In the genomic region with DNA sequence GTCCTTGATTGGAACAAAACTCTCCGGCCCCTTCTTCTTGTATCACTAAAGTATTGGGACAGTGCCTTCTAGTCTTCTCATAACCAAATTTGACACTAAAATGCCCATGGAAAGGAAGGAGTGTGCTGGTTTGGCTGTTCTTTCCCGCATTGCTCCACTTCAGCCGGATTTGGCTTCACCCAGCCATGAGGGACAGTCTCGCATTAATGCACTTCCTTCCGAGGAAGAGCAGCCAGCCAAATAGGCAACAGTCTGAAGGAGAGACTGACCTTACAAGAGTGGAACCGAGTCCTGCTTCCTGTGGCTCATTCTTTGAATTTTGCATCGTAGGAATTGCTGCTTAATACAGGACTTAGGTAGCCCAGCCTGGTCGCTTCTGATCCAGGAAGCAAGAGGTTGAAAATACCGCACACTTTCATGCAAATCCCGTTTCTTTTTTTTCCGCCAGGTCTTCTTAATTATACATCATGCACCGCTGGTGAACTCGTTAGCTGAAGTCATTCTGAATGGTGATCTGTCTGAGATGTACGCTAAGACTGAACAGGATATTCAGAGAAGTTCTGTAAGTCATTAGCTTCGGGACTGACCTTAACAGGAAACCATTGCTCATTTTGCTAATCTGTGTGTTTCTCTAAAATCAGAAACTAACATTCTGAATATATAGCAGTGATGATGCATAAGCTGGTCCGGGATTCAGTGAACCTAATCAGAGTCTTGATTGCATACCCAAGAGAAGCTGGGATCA, we compare ENCODE assay signal across 9 cellular contexts. TPM values are rescaled to one million over a fixed set of nuclear protein-coding genes. Genes with fewer than 3 reads are reported as not detected.
A peak's percentile ranks its signal among the peaks of the same experiment; 100 is the strongest.
DNase-seq lines count a peak whose midpoint lies in the region; ATAC-seq and TF ChIP-seq lines count a peak whose summit lies in the region.
"Had no signal": no experiment of that assay in that cellular context is flagged by ENCODE, and none has a peak within 500 bp of the region (broad histone marks: within the 10 kb centered on the region; RNA-seq: fewer than 3 reads in every experiment).

No MANE protein-coding gene starts in this region.

- H3K27me3 ChIP-seq in Peyer's patch: no peaks in the 10 kb centered on the region

- no peak for TF ChIP-seq POLR2A in Peyer's patch (IDR thresholded peaks at IDR 0.05)

- H3K27ac ChIP-seq in Peyer's patch: no peak overlapping the region

- no peak overlapping the region for H3K4me3 ChIP-seq in Peyer's patch

- H3K36me3 ChIP-seq in Peyer's patch: peaks cover 0 to 37% (median 0%) of the 10 kb centered on the region in 3 donors

- peaks cover 0 to 6% (median 0%) of the 10 kb centered on the region in 4 donors for H3K4me1 ChIP-seq in Peyer's patch

- TF ChIP-seq CTCF in GM10248 (IDR thresholded peaks at IDR 0.05; ENCODE audit: control extremely low read depth, extremely low read depth, low read depth, missing control alignments) (no peak), Peyer's patch (IDR thresholded peaks at IDR 0.05) (no peak)

- CTCF ChIA-PET in GM10248 (lab: Yijun Ruan, JAX): interaction anchor here (0.8 to 6.0 kb wide), 20 partner anchors 8 to 550 kb away, joined by 3 to 124 read pairs (median 4); no protein-coding TSS in a partner anchor

- POLR2A ChIA-PET in GM10248 (lab: Yijun Ruan, JAX): interaction anchor here (0.6 to 2.3 kb wide), 2 partner anchors 273 to 292 kb away, joined by 5 to 15 read pairs; a partner anchor contains a TSS

- ATAC-seq in GM19397 (IDR thresholded peaks at IDR 0.05; ENCODE audit: unreplicated experiment) (peak; percentile 47), HG03521 (IDR thresholded peaks at IDR 0.05; ENCODE audit: unreplicated experiment) (peak; percentile 44), left cardiac atrium (peak; percentile 18 to 83)

- intact Hi-C loops in left cardiac atrium (cut with DNase I): no loop called here

- no peaks in the 10 kb centered on the region for H3K9me3 ChIP-seq in Peyer's patch

- peak; percentile 54 for DNase-seq in GM10248 (ENCODE audit: extremely low spot score)
- peak; percentile 34 for DNase-seq in left cardiac atrium
- no peak for DNase-seq in H4 (ENCODE audit: low spot score)
- no peak for DNase-seq in stimulated activated naive CD4-positive, alpha-beta T cell treated with Interleukin-2 at 50 U/mL for 16 hours (lab: John Stamatoyannopoulos, UW)
- DNase-seq in ecto neural progenitor cell (ENCODE audit: low spot score): no peak
- no peak for DNase-seq in Peyer's patch
- DNase-seq: DMS 273 treated with DMSO at 0.1 percent for 48 hours had no signal

RNA-seq across cellular contexts. Expression of a gene that starts 38.2 kb away (rescaled TPM):
- total RNA-seq in left cardiac atrium (10 to 100 TPM; 25.5 to 30.2 TPM), Peyer's patch (100 to 1,000 TPM in 1 of 4 donors, 10 to 100 TPM in 3; 37.8 to 139 (median 64.3) TPM)
- 4.5 and 7.2 TPM in 2 replicates for total RNA-seq in H4 (2014; rRNA removed; shearing (Covaris generic))

RNA-seq across cellular contexts. Expression of a gene that starts 40.3 kb away (rescaled TPM):
- total RNA-seq in left cardiac atrium (10 to 100 TPM; 68.5 to 84.9 TPM), Peyer's patch (10 to 100 TPM; 39.8 to 69.3 (median 60.9) TPM)
- 39.9 and 42.0 TPM in 2 replicates for total RNA-seq in H4 (2014; rRNA removed; shearing (Covaris generic))

Comparison
In these comparisons a context has a peak if more than half of its experiments do, and no peak if none do; other contexts are left out.
1. DNase-seq: peak in GM10248 (single experiment) and left cardiac atrium (single experiment); none in H4 (single experiment), stimulated activated naive CD4-positive, alpha-beta T cell treated with Interleukin-2 at 50 U/mL for 16 hours (single experiment), ecto neural progenitor cell (single experiment) and Peyer's patch (0 of 3).
2. Peak in every context shown above with its lines, with median percentiles within 50 percentile points of each other: ATAC-seq.